Comparison of ENCODE assay signal across 19 cellular contexts in the genomic region with DNA sequence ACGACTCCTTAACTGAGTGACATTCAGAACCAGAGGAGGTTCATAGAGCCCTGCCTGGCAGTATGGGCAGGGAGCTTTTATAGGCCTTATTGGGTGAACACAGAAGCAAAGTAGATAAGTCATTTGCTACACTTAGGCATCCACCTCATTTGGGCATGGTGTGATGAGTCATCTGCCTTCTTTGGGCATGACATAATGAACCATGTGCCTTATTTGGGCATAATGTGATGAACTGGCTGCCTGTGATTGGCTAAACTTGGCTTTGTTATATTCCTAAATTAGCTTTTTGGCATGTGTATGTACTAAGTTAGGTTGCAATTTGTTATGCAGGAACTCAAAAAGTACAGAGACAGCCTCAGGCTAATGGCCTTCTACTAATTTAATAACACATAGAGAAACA.
A peak's percentile ranks its signal among the peaks of the same experiment; 100 is the strongest.
DNase-seq lines count a peak whose midpoint lies in the region; ATAC-seq, FAIRE-seq and TF ChIP-seq lines count a peak whose summit lies in the region.
"Had no signal": no experiment of that assay in that cellular context is flagged by ENCODE, and none has a peak within 500 bp of the region (broad histone marks: within the 10 kb centered on the region; RNA-seq: fewer than 3 reads in every experiment).

No MANE protein-coding gene starts in this region.

- H3K27ac Mint-ChIP-seq in CD8-positive, alpha-beta memory T cell = no peak overlapping the region
- H3K27ac Mint-ChIP-seq: activated naive CD4-positive, alpha-beta T cell treated with anti-CD3 and anti-CD28 coated beads, Interleukin-2, amount 50 U/mL, for 72 hours; natural killer cell had no signal

- H3K4me1 Mint-ChIP-seq in CD8-positive, alpha-beta memory T cell = no peaks in the 10 kb centered on the region
- H3K4me1 Mint-ChIP-seq: natural killer cell had no signal

- H3K4me1 ChIP-seq in CD8-positive, alpha-beta memory T cell (ENCODE audit: insufficient read depth, low read length) = no peaks in the 10 kb centered on the region
- H3K4me1 ChIP-seq: esophagus muscularis mucosa, parathyroid adenoma, stomach had no signal

- DNase-seq in H4 (ENCODE audit: low spot score) (peak; percentile 49), NCI-H69 (lab: John Stamatoyannopoulos, UW) (peak; percentile 7), bronchial epithelial cell (ENCODE audit: low read depth) (peak; percentile 14), islet precursor cell (peak; percentile 64), NCI-H1092 (lab: John Stamatoyannopoulos, UW) (no peak)
- DNase-seq in CD8-positive, alpha-beta memory T cell = no peak
- DNase-seq: activated CD8-positive, alpha-beta memory T cell treated with anti-CD3 and anti-CD28 coated beads for 24 hours; kidney; MM.1S; natural killer cell; NCI-H2029; NCI-H524; stimulated activated CD4-positive, alpha-beta T cell treated with anti-CD3 and anti-CD28 coated beads, Interleukin-2, amount 100 ng/mL, for 24 hours; stomach had no signal

- no peaks in the 10 kb centered on the region for H3K27me3 Mint-ChIP-seq in CD8-positive, alpha-beta memory T cell

- H3K4me3 ChIP-seq in bronchial epithelial cell (ENCODE audit: low read depth, low read length) = no peak overlapping the region
- H3K4me3 ChIP-seq in CD8-positive, alpha-beta memory T cell (ENCODE audit: low read length) = no peak overlapping the region
- H3K4me3 ChIP-seq: cardiac muscle cell, esophagus muscularis mucosa, stomach had no signal

- ATAC-seq in HG03439 (IDR thresholded peaks at IDR 0.05; ENCODE audit: unreplicated experiment) = no peak
- ATAC-seq: activated naive CD4-positive, alpha-beta T cell treated with anti-CD3 and anti-CD28 coated beads, Interleukin-2, amount 50 U/mL, for 72 hours; natural killer cell had no signal

- H3K27ac ChIP-seq in CD8-positive, alpha-beta memory T cell (ENCODE audit: low read depth, low read length) = no peak overlapping the region
- H3K27ac ChIP-seq: cardiac muscle cell, esophagus muscularis mucosa, parathyroid adenoma, stomach had no signal

- H3K9me3 ChIP-seq in CD8-positive, alpha-beta memory T cell (ENCODE audit: low read length) = no peaks in the 10 kb centered on the region
- H3K9me3 ChIP-seq: esophagus muscularis mucosa, stomach had no signal

- FAIRE-seq in bronchial epithelial cell (lab: Jason Lieb, UNC) = no peak
- FAIRE-seq: kidney had no signal

- TF ChIP-seq CTCF in bronchial epithelial cell (IDR thresholded peaks at IDR 0.05; ENCODE audit: insufficient read depth, low read length, severe bottlenecking) = no peak

- peaks cover 5 to 7% (median 6%) of the 10 kb centered on the region in 5 donors for H3K9me3 Mint-ChIP-seq in CD8-positive, alpha-beta memory T cell

- POLR2A ChIA-PET in CD8-positive, alpha-beta memory T cell (lab: Charles Lee) = no interaction called here

- H3K4me3 Mint-ChIP-seq in CD8-positive, alpha-beta memory T cell = no peak overlapping the region
- H3K4me3 Mint-ChIP-seq: natural killer cell had no signal

- no peaks in the 10 kb centered on the region for H3K36me3 Mint-ChIP-seq in CD8-positive, alpha-beta memory T cell
- H3K36me3 Mint-ChIP-seq: activated naive CD4-positive, alpha-beta T cell treated with anti-CD3 and anti-CD28 coated beads, Interleukin-2, amount 50 U/mL, for 72 hours; natural killer cell had no signal

- no peaks in the 10 kb centered on the region for H3K36me3 ChIP-seq in bronchial epithelial cell (ENCODE audit: control insufficient read depth, insufficient read depth, low read length)
- H3K36me3 ChIP-seq in CD8-positive, alpha-beta memory T cell (ENCODE audit: insufficient read depth, low read length) = no peaks in the 10 kb centered on the region
- H3K36me3 ChIP-seq: cardiac muscle cell, esophagus muscularis mucosa, stomach had no signal

- no peaks in the 10 kb centered on the region for H3K27me3 ChIP-seq in bronchial epithelial cell (ENCODE audit: control insufficient read depth, insufficient read depth, low read length)
- no peaks in the 10 kb centered on the region for H3K27me3 ChIP-seq in CD8-positive, alpha-beta memory T cell (ENCODE audit: insufficient read depth, low read length, poor library complexity, severe bottlenecking)
- H3K27me3 ChIP-seq: cardiac muscle cell, esophagus muscularis mucosa, stomach had no signal

- CTCF ChIA-PET in CD8-positive, alpha-beta memory T cell (lab: Charles Lee) = interaction anchor here (1.1 kb wide), 1 partner anchor 15 kb away, joined by 3 read pairs; no protein-coding TSS in a partner anchor

Comparison
In these comparisons a context has a peak if more than half of its experiments do, and no peak if none do; other contexts are left out.
1. DNase-seq: peak in H4 (single experiment), NCI-H69 (single experiment), bronchial epithelial cell (single experiment) and islet precursor cell (single experiment); none in CD8-positive, alpha-beta memory T cell (0 of 5) and NCI-H1092 (single experiment).